Comparison of ENCODE assay signal across 14 cellular contexts in genomic region chr10:70459061-70459770, GRCh38. TPM values are rescaled to one million over a fixed set of nuclear protein-coding genes. Genes with fewer than 3 reads are reported as not detected.
DNase-seq lines count a peak whose midpoint lies in the region; ATAC-seq and TF ChIP-seq lines count a peak whose summit lies in the region.
"Had no signal": no experiment of that assay in that cellular context is flagged by ENCODE, and none has a peak within 500 bp of the region (broad histone marks: within the 10 kb centered on the region; RNA-seq: fewer than 3 reads in every experiment).

No MANE protein-coding gene starts in this region.

- CTCF ChIA-PET in RWPE1 (lab: Yijun Ruan, JAX): interaction anchor here (1.6 kb wide), 1 partner anchor 78 kb away, joined by 9 read pairs; no protein-coding TSS in a partner anchor

- H3K4me1 ChIP-seq in ascending aorta: peaks cover 5 to 18% of the 10 kb centered on the region in 2 donors
- H3K4me1 ChIP-seq in stomach smooth muscle (ENCODE audit: control insufficient read depth, insufficient read depth, low read length): peaks cover 47% of the 10 kb centered on the region

- no peaks in the 10 kb centered on the region for H3K9me3 ChIP-seq in ascending aorta
- H3K9me3 ChIP-seq in iPS-18c (ENCODE audit: control insufficient read depth, insufficient read depth, low read length): no peaks in the 10 kb centered on the region
- no peaks in the 10 kb centered on the region for H3K9me3 ChIP-seq in stomach smooth muscle (ENCODE audit: control insufficient read depth in 2 of 2, low read length in 2 of 2)

- H3K27ac ChIP-seq in HL-60 (replicated peaks): no peak overlapping the region
- peak overlapping the region; percentile 82 to 91 for H3K27ac ChIP-seq in ascending aorta
- peak overlapping the region; percentile 92 for H3K27ac ChIP-seq in stomach smooth muscle (ENCODE audit: low read length)
- H3K27ac ChIP-seq in RWPE1: no peak overlapping the region
- H3K27ac ChIP-seq: parathyroid adenoma had no signal

- POLR2A ChIA-PET in RWPE1 (lab: Yijun Ruan, JAX; ENCODE audit: low non-redundant PET): no interaction called here

- no peak for ATAC-seq in GM21786 (IDR thresholded peaks at IDR 0.05; ENCODE audit: unreplicated experiment)
- ATAC-seq in GM18873 (IDR thresholded peaks at IDR 0.05; ENCODE audit: low FRiP score, unreplicated experiment): no peak

- DNase-seq in HL-60 (ENCODE audit: low read depth in 1 of 2, low spot score in 1 of 2) (peak; percentile 14 to 39), ascending aorta (ENCODE audit: low spot score in 2 of 2) (no peak), RWPE1 (ENCODE audit: low spot score) (no peak), NCI-H2081 (lab: John Stamatoyannopoulos, UW) (no peak)
- DNase-seq: CD8-positive, alpha-beta memory T cell; effector CD4-positive, alpha-beta T cell; MM.1S; NCI-H748 treated with DMSO at 0.1 percent for 48 hours had no signal

- intact Hi-C loops in ascending aorta (cut with DNase I): loop anchor here (2.0 to 5.0 kb wide), 4 partner anchors 20 to 358 kb away; partner anchors contain the start of genes LRRC20, PALD1 and SGPL1

- H3K36me3 ChIP-seq in ascending aorta (no peaks in the 10 kb centered on the region), stomach smooth muscle (ENCODE audit: control insufficient read depth in 2 of 2, insufficient read depth in 2 of 2, low read length in 2 of 2) (no peaks in the 10 kb centered on the region)

- TF ChIP-seq CTCF in HL-60 (IDR thresholded peaks at IDR 0.05; ENCODE audit: insufficient read depth, low read length): no peak
- TF ChIP-seq CTCF in ascending aorta (IDR thresholded peaks at IDR 0.05): no peak
- no peak for TF ChIP-seq CTCF in RWPE1 (conservative IDR thresholded peaks at IDR 0.05; ENCODE audit: low read depth)

- H3K27me3 ChIP-seq in HL-60 (ENCODE audit: insufficient read depth, poor library complexity, severe bottlenecking) (peaks cover 13% of the 10 kb centered on the region), ascending aorta (no peaks in the 10 kb centered on the region), stomach smooth muscle (ENCODE audit: control insufficient read depth in 1 of 2, insufficient read depth in 2 of 2, low read length in 2 of 2) (no peaks in the 10 kb centered on the region)

- no peak overlapping the region for H3K4me3 ChIP-seq in HL-60 (replicated peaks; ENCODE audit: insufficient read depth, low read length)
- H3K4me3 ChIP-seq in ascending aorta: peak overlapping the region; percentile 47 to 58
- peak overlapping the region; percentile 51; the same call in 1 of the 2 replicates for H3K4me3 ChIP-seq in iPS-18c (ENCODE audit: insufficient read depth, low read depth, low read length)
- peak overlapping the region; percentile 66 to 71 for H3K4me3 ChIP-seq in stomach smooth muscle (ENCODE audit: low read length in 2 of 2)
- H3K4me3 ChIP-seq: lung had no signal

- peak overlapping the region; percentile 51 to 64 for H3K9ac ChIP-seq in stomach smooth muscle (ENCODE audit: low read length in 2 of 2)
- H3K9ac ChIP-seq: parathyroid adenoma had no signal

RNA-seq across cellular contexts. Expression of gene NODAL, which starts 17.7 kb away (rescaled TPM):
- total RNA-seq in ascending aorta: not detected
- total RNA-seq: CD8-positive, alpha-beta memory T cell; lung had no signal

RNA-seq across cellular contexts. Expression of gene PALD1, which starts 19.4 kb away (rescaled TPM):
- total RNA-seq in ascending aorta: 21.7 TPM

RNA-seq across cellular contexts. Expression of gene EIF4EBP2, which starts 55.3 kb away (rescaled TPM):
- total RNA-seq in ascending aorta: 35.4 TPM

Comparison
In these comparisons a context has a peak if more than half of its experiments do, and no peak if none do; other contexts are left out.
1. DNase-seq: peak in HL-60 (2 of 2); none in ascending aorta (0 of 2), RWPE1 (single experiment) and NCI-H2081 (0 of 2).
2. H3K27ac ChIP-seq: peak in ascending aorta (2 of 2) and stomach smooth muscle (single experiment); none in HL-60 (single experiment) and RWPE1 (single experiment).